ENCODE assay signal across 10 cellular contexts in genomic region chr12:31989987-31990386, GRCh38. TPM values are rescaled to one million over a fixed set of nuclear protein-coding genes. Genes with fewer than 3 reads are reported as not detected.
A peak's percentile ranks its signal among the peaks of the same experiment; 100 is the strongest.
DNase-seq lines count a peak whose midpoint lies in the region; ATAC-seq and TF ChIP-seq lines count a peak whose summit lies in the region.
"Had no signal": no experiment of that assay in that cellular context is flagged by ENCODE, and none has a peak within 500 bp of the region (broad histone marks: within the 10 kb centered on the region; RNA-seq: fewer than 3 reads in every experiment).

No MANE protein-coding gene starts in this region.

- H3K27me3 Mint-ChIP-seq in Caco-2 (ENCODE audit: insufficient read depth, unreplicated experiment) (no peaks in the 10 kb centered on the region), mesothelial cell of epicardium (ENCODE audit: low read depth) (no peaks in the 10 kb centered on the region)

- H3K9me1 ChIP-seq in IMR-90 (ENCODE audit: insufficient read depth, low read length) = no peaks in the 10 kb centered on the region

- ATAC-seq in IMR-90 (ENCODE audit: low read depth) (no peak), HG02884 (IDR thresholded peaks at IDR 0.05; ENCODE audit: unreplicated experiment) (no peak)
- ATAC-seq: body of pancreas had no signal

- no peak overlapping the region for H3K27ac ChIP-seq in IMR-90 (ENCODE audit: insufficient read depth, low read length)
- H3K27ac ChIP-seq in mammary epithelial cell (ENCODE audit: insufficient read depth, low read depth, low read length) = peak overlapping the region; percentile 72
- H3K27ac ChIP-seq: body of pancreas, PC-9 had no signal

- H3K9ac ChIP-seq in IMR-90 (ENCODE audit: low read depth, low read length) (no peak overlapping the region), mammary epithelial cell (ENCODE audit: insufficient read depth, low read length) (no peak overlapping the region)

- H3K56ac ChIP-seq in IMR-90 (ENCODE audit: extremely low read depth, insufficient read depth, low read length) = no peak overlapping the region

- no peak overlapping the region for H3K4me2 ChIP-seq in IMR-90 (ENCODE audit: low read depth, low read length)
- H3K4me2 ChIP-seq in mammary epithelial cell (ENCODE audit: insufficient read depth, low read depth, low read length) = peak overlapping the region; percentile 76
- H3K4me2 ChIP-seq: PC-9 had no signal

- H4K8ac ChIP-seq in IMR-90 (ENCODE audit: low read depth in 2 of 2, low read length in 2 of 2) = no peak overlapping the region

- WGBS in IMR-90 (ENCODE audit: extremely low coverage in 2 of 2, insufficient read length in 1 of 2), 2 experiments = 67% methylated on average over 1 of the region's 6 CpGs; no CpG with 5 or more reads in 1 of the 2 experiments
- WGBS in mammary epithelial cell (ENCODE audit: low coverage, missing lambda C conversion rate) = 48% methylated on average over 6 of the region's 6 CpGs

- DNase-seq in Caco-2 = peak in 1 of 2 experiments; percentile 34
- peak; percentile 18 for DNase-seq in IMR-90
- peak; percentile 94 for DNase-seq in mammary epithelial cell
- no peak for DNase-seq in mesothelial cell of epicardium (ENCODE audit: low spot score in 2 of 2, unreplicated experiment in 2 of 2)
- no peak for DNase-seq in NCI-H146 treated with DMSO at 0.1 percent for 48 hours (lab: John Stamatoyannopoulos, UW; ENCODE audit: unreplicated experiment)
- no peak for DNase-seq in C1 segment of cervical spinal cord (lab: John Stamatoyannopoulos, UW)
- no peak for DNase-seq in retina
- DNase-seq: body of pancreas, PC-9 had no signal

- H3K36me3 ChIP-seq in Caco-2 (ENCODE audit: control insufficient read depth, insufficient read depth, low read length) = peaks cover 1% of the 10 kb centered on the region
- H3K36me3 ChIP-seq in IMR-90 (ENCODE audit: control insufficient read depth, insufficient read depth, low read length) = peaks cover 3% of the 10 kb centered on the region; the same call in 1 of the 2 replicates
- H3K36me3 ChIP-seq in mammary epithelial cell (ENCODE audit: insufficient read depth, low read length) = no peaks in the 10 kb centered on the region

- H3K36me3 Mint-ChIP-seq in Caco-2 (ENCODE audit: insufficient read depth, unreplicated experiment) (peaks cover 99% of the 10 kb centered on the region), mesothelial cell of epicardium (peaks cover 48% of the 10 kb centered on the region)

- H3K27me3 ChIP-seq in Caco-2 (replicated peaks; ENCODE audit: control insufficient read depth, insufficient read depth, low read length) (no peaks in the 10 kb centered on the region), IMR-90 (ENCODE audit: control insufficient read depth, insufficient read depth, low read length) (no peaks in the 10 kb centered on the region), mammary epithelial cell (ENCODE audit: insufficient read depth, low read length) (no peaks in the 10 kb centered on the region)
- H3K27me3 ChIP-seq: body of pancreas had no signal

- H3K14ac ChIP-seq in IMR-90 (replicated peaks; ENCODE audit: low read depth, low read length) = no peak overlapping the region

- POLR2A ChIA-PET in Caco-2 (lab: Charles Lee) = no interaction called here
- POLR2A ChIA-PET in IMR-90 (lab: Charles Lee; ENCODE audit: unreplicated experiment) = no interaction called here

- TF ChIP-seq POLR2A in IMR-90 (IDR thresholded peaks at IDR 0.05; ENCODE audit: low read depth, low read length) = no peak

- intact Hi-C loops in Caco-2 (cut with micrococcal nuclease; ENCODE audit: unreplicated experiment) = no loop called here
- intact Hi-C loops in IMR-90 (cut with micrococcal nuclease) = no loop called here
- intact Hi-C loops in mammary epithelial cell (cut with micrococcal nuclease) = loop anchor here (1.0 kb wide), 2 partner anchors 61 to 261 kb away; partner anchors contain the start of gene AMN1

- CTCF ChIA-PET in Caco-2 (lab: Charles Lee) (interaction anchor here (0.7 kb wide), 1 partner anchor 31 kb away, joined by 4 read pairs; the partner anchor contains the start of gene RESF1), IMR-90 (lab: Yijun Ruan, JAX) (no interaction called here), mammary epithelial cell (lab: Charles Lee; ENCODE audit: low non-redundant PET) (no interaction called here)

- no peak overlapping the region for H4K91ac ChIP-seq in IMR-90 (ENCODE audit: insufficient read depth, low read depth, low read length)

- TF ChIP-seq RAD21 in IMR-90 (IDR thresholded peaks at IDR 0.05; ENCODE audit: low read length) = no peak

- H2AK5ac ChIP-seq in IMR-90 (ENCODE audit: low read depth, low read length) = no peak overlapping the region

- peak overlapping the region; percentile 17 for H3K4me3 Mint-ChIP-seq in Caco-2 (ENCODE audit: unreplicated experiment)
- no peak overlapping the region for H3K4me3 Mint-ChIP-seq in mesothelial cell of epicardium

- H2BK20ac ChIP-seq in IMR-90 (ENCODE audit: low read depth, low read length) = no peak overlapping the region

- H3K4ac ChIP-seq in IMR-90 (ENCODE audit: low read depth, low read length) = no peak overlapping the region

- no peak for TF ChIP-seq CTCF in Caco-2 (IDR thresholded peaks at IDR 0.05; ENCODE audit: insufficient read depth in 1 of 2, low read depth in 1 of 2, low read length in 1 of 2, severe bottlenecking in 1 of 2, unreplicated experiment in 1 of 2)
- no peak for TF ChIP-seq CTCF in IMR-90 (conservative IDR thresholded peaks at IDR 0.05; ENCODE audit: low read depth, low read length)
- TF ChIP-seq CTCF in mammary epithelial cell (conservative IDR thresholded peaks at IDR 0.05 in 1 of 2, IDR thresholded peaks at IDR 0.05 in 1 of 2; ENCODE audit: extremely low read depth in 1 of 2, insufficient read depth in 1 of 2, low read depth in 1 of 2, low read length in 2 of 2) = no peak
- TF ChIP-seq CTCF in mesothelial cell of epicardium (IDR thresholded peaks at IDR 0.05; ENCODE audit: unreplicated experiment) = no peak

- no peak overlapping the region for H4K5ac ChIP-seq in IMR-90 (ENCODE audit: low read depth, low read length)

- BruUV-seq in Caco-2 (replicated peaks; lab: Mats Ljungman, UMichigan) (no TSS peak), IMR-90 (replicated peaks; lab: Mats Ljungman, UMichigan) (no TSS peak), mammary epithelial cell (replicated peaks; lab: Mats Ljungman, UMichigan) (no TSS peak)

- H3K4me1 ChIP-seq in Caco-2 (peaks cover 7% of the 10 kb centered on the region), IMR-90 (ENCODE audit: control insufficient read depth, insufficient read depth, low read length) (0 out of 2 replicates have a peak, but pooled peaks cover 3% of the 10 kb centered on the region), mammary epithelial cell (ENCODE audit: insufficient read depth, low read length) (peaks cover 21% of the 10 kb centered on the region)
- H3K4me1 ChIP-seq: body of pancreas had no signal

- H3K79me2 ChIP-seq in mammary epithelial cell (ENCODE audit: insufficient read depth, low read length) = no peaks in the 10 kb centered on the region

- H3K18ac ChIP-seq in IMR-90 (ENCODE audit: low read depth, low read length) = no peak overlapping the region

- H2BK15ac ChIP-seq in IMR-90 (ENCODE audit: low read depth, low read length) = no peak overlapping the region

- dilution Hi-C loops in IMR-90 (cut with HindIII; ENCODE audit: low sequenced_read_pairs, unreplicated experiment) = no loop called here
- dilution Hi-C loops in mammary epithelial cell (cut with HindIII; ENCODE audit: low sequenced_read_pairs) = no loop called here

- H2AK9ac ChIP-seq in IMR-90 (replicated peaks; ENCODE audit: low read depth, low read length, poor library complexity) = no peak overlapping the region

- in situ Hi-C loops in IMR-90 (cut with MboI; ENCODE audit: low sequenced_read_pairs) (no loop called here), mammary epithelial cell (cut with MboI; ENCODE audit: low sequenced_read_pairs in 2 of 2) (no loop called here)

- H3K27ac Mint-ChIP-seq in Caco-2 (ENCODE audit: unreplicated experiment) (peak overlapping the region; percentile 35), mesothelial cell of epicardium (peak overlapping the region; percentile 84)

- peaks cover 21% of the 10 kb centered on the region for H3K9me3 Mint-ChIP-seq in Caco-2 (ENCODE audit: unreplicated experiment)
- H3K9me3 Mint-ChIP-seq in mesothelial cell of epicardium = peaks cover 22% of the 10 kb centered on the region

- no peak overlapping the region for H2AFZ ChIP-seq in IMR-90 (replicated peaks; ENCODE audit: low read length, poor library complexity)
- H2AFZ ChIP-seq in mammary epithelial cell (ENCODE audit: low read depth, low read length) = peak overlapping the region; percentile 49
- H2AFZ ChIP-seq: PC-9 had no signal

- H3K23ac ChIP-seq in IMR-90 (ENCODE audit: low read depth, low read length) = no peak overlapping the region

- H2BK5ac ChIP-seq in IMR-90 (ENCODE audit: low read depth, low read length, poor library complexity, severe bottlenecking) = no peak overlapping the region

- H3K79me1 ChIP-seq in IMR-90 (ENCODE audit: low read depth in 1 of 2, low read length in 2 of 2) = peaks cover 6 to 8% of the 10 kb centered on the region in 2 experiments; a peak in 3 of 4 replicates

- no peaks in the 10 kb centered on the region for H4K20me1 ChIP-seq in IMR-90 (ENCODE audit: insufficient read depth, low read length)
- no peaks in the 10 kb centered on the region for H4K20me1 ChIP-seq in mammary epithelial cell (ENCODE audit: insufficient read depth, low read length)

- no peak overlapping the region for H2BK120ac ChIP-seq in IMR-90 (ENCODE audit: low read depth, low read length)

- H3K4me3 ChIP-seq in Caco-2 (ENCODE audit: low read depth, low read length) = no peak overlapping the region
- no peak overlapping the region for H3K4me3 ChIP-seq in IMR-90 (ENCODE audit: insufficient read depth, low read depth, low read length)
- H3K4me3 ChIP-seq in mammary epithelial cell (replicated peaks in 1 of 3; ENCODE audit: insufficient read depth in 1 of 3, low read depth in 2 of 3, low read length in 3 of 3) = no peak overlapping the region
- H3K4me3 ChIP-seq: body of pancreas, PC-9 had no signal

- peaks cover 18% of the 10 kb centered on the region for H3K4me1 Mint-ChIP-seq in Caco-2 (ENCODE audit: low read depth, unreplicated experiment)
- peaks cover 14% of the 10 kb centered on the region for H3K4me1 Mint-ChIP-seq in mesothelial cell of epicardium

- H3K9me3 ChIP-seq in Caco-2 (peaks cover 32% of the 10 kb centered on the region), IMR-90 (ENCODE audit: control insufficient read depth, insufficient read depth, low read length) (no peaks in the 10 kb centered on the region), mammary epithelial cell (replicated peaks; ENCODE audit: insufficient read depth, low read length) (no peaks in the 10 kb centered on the region)
- H3K9me3 ChIP-seq: body of pancreas had no signal

TF ChIP-seq in IMR-90, 13 proteins besides CTCF, POLR2A, EP300 and RAD21 (continues in another document):
- no peak for TF ChIP-seq MAFK (IDR thresholded peaks at IDR 0.05; ENCODE audit: low read depth, low read length)

RNA-seq across cellular contexts. Expression of gene RESF1, which starts 30.8 kb away (rescaled TPM):
- total RNA-seq in Caco-2 (2022) (110 and 118 TPM in 2 replicates), IMR-90 (2012; rRNA removed) (7.3 and 10.3 TPM in 2 replicates), mammary epithelial cell (10 to 100 TPM; 21.0 to 21.3 TPM), mesothelial cell of epicardium (61.9 to 68.4 TPM (median 65.3 TPM) in 3 replicates)
- polyA plus RNA-seq in IMR-90 (2012; rRNA removed) (4.7 and 5.0 TPM in 2 replicates), mammary epithelial cell (10.9 TPM)
- polyA plus RNA-seq in IMR-90 (2012; cell fraction: cytosol; rRNA removed) = 1.1 and 1.8 TPM in 2 replicates
- 1.0 and 5.9 TPM in 2 replicates for polyA plus RNA-seq in IMR-90 (2012; cell fraction: nucleus; rRNA removed; ENCODE audit: low replicate concordance)
- polyA minus RNA-seq in mammary epithelial cell = 13.7 TPM

Comparison
In these comparisons a context has a peak if more than half of its experiments do, and no peak if none do; other contexts are left out.
1. DNase-seq: peak in IMR-90 (single experiment) and mammary epithelial cell (single experiment); none in mesothelial cell of epicardium (0 of 2), NCI-H146 treated with DMSO at 0.1 percent for 48 hours (single experiment), C1 segment of cervical spinal cord (0 of 14) and retina (single experiment).